17 cellular contexts compared by ENCODE assay signal in the genomic region with DNA sequence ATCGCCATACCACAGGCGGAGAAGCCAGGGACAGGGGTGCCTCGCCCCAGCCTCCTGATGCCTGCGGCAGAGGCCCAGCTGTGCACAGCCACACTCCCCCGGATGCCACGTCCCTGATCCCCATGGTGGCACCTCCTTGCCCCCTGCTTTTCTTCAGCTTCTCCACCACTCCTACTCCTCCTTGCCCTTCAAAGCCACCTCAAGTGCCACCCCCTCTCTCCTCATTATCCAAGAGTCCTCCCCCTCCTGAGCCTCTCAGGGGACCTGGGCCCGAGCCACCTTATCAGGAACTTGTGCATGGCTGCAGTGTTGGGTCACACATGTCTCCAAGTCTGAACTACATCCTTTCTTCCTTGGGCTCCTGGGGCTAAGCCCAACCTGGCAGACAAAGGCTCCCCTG. TPM values are rescaled to one million over a fixed set of nuclear protein-coding genes. Genes with fewer than 3 reads are reported as not detected.
DNase-seq lines count a peak whose midpoint lies in the region; ATAC-seq and TF ChIP-seq lines count a peak whose summit lies in the region.
"Had no signal": no experiment of that assay in that cellular context is flagged by ENCODE, and none has a peak within 500 bp of the region (broad histone marks: within the 10 kb centered on the region; RNA-seq: fewer than 3 reads in every experiment).

No MANE protein-coding gene starts in this region.

- H3K4me3 ChIP-seq in HEK293 (ENCODE audit: low read depth, low read length) (no peak overlapping the region), SK-N-MC (no peak overlapping the region), smooth muscle cell (no peak overlapping the region)
- H3K4me3 ChIP-seq: HAP-1 had no signal

- DNase-seq in SK-N-MC (ENCODE audit: low read depth, low spot score): no peak
- no peak for DNase-seq in smooth muscle cell (lab: John Stamatoyannopoulos, UW; ENCODE audit: unreplicated experiment)
- DNase-seq in AML-193 (lab: John Stamatoyannopoulos, UW): no peak
- no peak for DNase-seq in NCI-H510A (lab: John Stamatoyannopoulos, UW)
- DNase-seq: CD8-positive, alpha-beta T cell; DMS79 treated with DMSO at 0.1 percent for 48 hours; KG1; MV-4-11; NCI-H1417; NCI-H187; NCI-H2107; NCI-H510A treated with DMSO at 0.1 percent for 48 hours; NCI-H774 had no signal

- no peaks in the 10 kb centered on the region for H3K79me2 ChIP-seq in smooth muscle cell (ENCODE audit: low read depth)

- H3K4me1 ChIP-seq in HEK293 (ENCODE audit: control insufficient read depth, insufficient read depth, low read length) (no peaks in the 10 kb centered on the region; the same call in 1 of the 2 replicates), smooth muscle cell (ENCODE audit: low read depth) (peaks cover 8% of the 10 kb centered on the region)

- H3F3A ChIP-seq in smooth muscle cell (ENCODE audit: low read depth): peaks cover 4% of the 10 kb centered on the region

- no peaks in the 10 kb centered on the region for H3K9me3 Mint-ChIP-seq in nephron
- H3K9me3 Mint-ChIP-seq: CD8-positive, alpha-beta T cell had no signal

- no peak overlapping the region for H3K9ac ChIP-seq in SK-N-MC (ENCODE audit: insufficient read length)
- no peak overlapping the region for H3K9ac ChIP-seq in smooth muscle cell (ENCODE audit: low read depth)

- no peak for ATAC-seq in GM18505 (IDR thresholded peaks at IDR 0.05; ENCODE audit: unreplicated experiment)
- ATAC-seq: CD8-positive, alpha-beta T cell had no signal

- peak overlapping the region in 2 of 3 experiments; percentile 24 to 61 for H3K4me3 Mint-ChIP-seq in nephron
- H3K4me3 Mint-ChIP-seq: CD8-positive, alpha-beta T cell had no signal

- CTCF ChIA-PET in HEK293 (lab: Yijun Ruan, JAX): interaction anchor here (1.1 kb wide), 1 partner anchor 158 kb away, joined by 7 read pairs; no protein-coding TSS in a partner anchor

- no peak for TF ChIP-seq POLR2A in GM18505 (IDR thresholded peaks at IDR 0.05; ENCODE audit: borderline replicate concordance, extremely low read depth, insufficient read depth, insufficient read length)

- H3K9me3 ChIP-seq in HEK293 (ENCODE audit: control insufficient read depth, insufficient read depth, low read depth, low read length) (no peaks in the 10 kb centered on the region), SK-N-MC (ENCODE audit: low read depth, low read length) (no peaks in the 10 kb centered on the region), smooth muscle cell (replicated peaks; ENCODE audit: low read depth) (no peaks in the 10 kb centered on the region)
- H3K9me3 ChIP-seq: HAP-1 had no signal

- H4K20me1 ChIP-seq in smooth muscle cell (ENCODE audit: low read depth): no peaks in the 10 kb centered on the region

- H2AFZ ChIP-seq in smooth muscle cell (ENCODE audit: low read depth): no peak overlapping the region

- H3K36me3 Mint-ChIP-seq in nephron (ENCODE audit: low read depth): no peaks in the 10 kb centered on the region
- H3K36me3 Mint-ChIP-seq: CD8-positive, alpha-beta T cell had no signal

- H3K27ac Mint-ChIP-seq in nephron: peak overlapping the region in 2 of 3 experiments; percentile 45 to 48
- H3K27ac Mint-ChIP-seq: CD8-positive, alpha-beta T cell had no signal

- TF ChIP-seq CTCF in HEK293 (tag by site-specific recombination; IDR thresholded peaks at IDR 0.05) (no peak), nephron (IDR thresholded peaks at IDR 0.05; ENCODE audit: unreplicated experiment in 3 of 3) (no peak), smooth muscle cell (IDR thresholded peaks at IDR 0.05; ENCODE audit: borderline replicate concordance, insufficient read depth, poor library complexity, severe bottlenecking) (no peak)

- H3K4me1 Mint-ChIP-seq in nephron: peaks cover 35% of the 10 kb centered on the region

- peak overlapping the region; percentile 19 for H3K4me2 ChIP-seq in smooth muscle cell

- H3K27me3 Mint-ChIP-seq in nephron (ENCODE audit: low read depth): peaks cover 13% of the 10 kb centered on the region

- H3K27ac ChIP-seq in HEK293 (ENCODE audit: extremely low read depth, low read depth, low read length) (no peak overlapping the region), SK-N-MC (peak overlapping the region; percentile 35; the same call in 1 of the 2 replicates), smooth muscle cell (ENCODE audit: low read depth) (no peak overlapping the region)

- H3K36me3 ChIP-seq in HEK293 (ENCODE audit: control insufficient read depth in 2 of 2, insufficient read depth in 1 of 2, low read length in 2 of 2) (no peaks in the 10 kb centered on the region), SK-N-MC (ENCODE audit: insufficient read depth, low read length) (no peaks in the 10 kb centered on the region), smooth muscle cell (ENCODE audit: low read depth) (no peaks in the 10 kb centered on the region)
- H3K36me3 ChIP-seq: HAP-1 had no signal

- 79% methylated on average over 7 of the region's 7 CpGs for WGBS in smooth muscle cell (ENCODE audit: low lambda C conversion rate)

- POLR2A ChIA-PET in HEK293 (lab: Yijun Ruan, JAX): interaction anchor here (0.6 kb wide), 1 partner anchor 21 kb away, joined by 3 read pairs; no protein-coding TSS in a partner anchor

- no peaks in the 10 kb centered on the region for H3K27me3 ChIP-seq in smooth muscle cell (ENCODE audit: low read depth)

TF ChIP-seq in HEK293, 187 proteins besides CTCF, POLR2A, EP300 and RAD21:
- TF ChIP-seq ZNF362 (tag by site-specific recombination; IDR thresholded peaks at IDR 0.05): no peak
- peak; percentile 71 for TF ChIP-seq EGR2 (tag by site-specific recombination; IDR thresholded peaks at IDR 0.05; ENCODE audit: low read depth)
- peak; percentile 70 for TF ChIP-seq ZFHX2 (tag by site-specific recombination; conservative IDR thresholded peaks at IDR 0.05)
- TF ChIP-seq, protein P1, sequence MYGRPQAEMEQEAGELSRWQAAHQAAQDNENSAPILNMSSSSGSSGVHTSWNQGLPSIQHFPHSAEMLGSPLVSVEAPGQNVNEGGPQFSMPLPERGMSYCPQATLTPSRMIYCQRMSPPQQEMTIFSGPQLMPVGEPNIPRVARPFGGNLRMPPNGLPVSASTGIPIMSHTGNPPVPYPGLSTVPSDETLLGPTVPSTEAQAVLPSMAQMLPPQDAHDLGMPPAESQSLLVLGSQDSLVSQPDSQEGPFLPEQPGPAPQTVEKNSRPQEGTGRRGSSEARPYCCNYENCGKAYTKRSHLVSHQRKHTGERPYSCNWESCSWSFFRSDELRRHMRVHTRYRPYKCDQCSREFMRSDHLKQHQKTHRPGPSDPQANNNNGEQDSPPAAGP (tag by site-specific recombination; IDR thresholded peaks at IDR 0.05): no peak
- TF ChIP-seq, protein P2, sequence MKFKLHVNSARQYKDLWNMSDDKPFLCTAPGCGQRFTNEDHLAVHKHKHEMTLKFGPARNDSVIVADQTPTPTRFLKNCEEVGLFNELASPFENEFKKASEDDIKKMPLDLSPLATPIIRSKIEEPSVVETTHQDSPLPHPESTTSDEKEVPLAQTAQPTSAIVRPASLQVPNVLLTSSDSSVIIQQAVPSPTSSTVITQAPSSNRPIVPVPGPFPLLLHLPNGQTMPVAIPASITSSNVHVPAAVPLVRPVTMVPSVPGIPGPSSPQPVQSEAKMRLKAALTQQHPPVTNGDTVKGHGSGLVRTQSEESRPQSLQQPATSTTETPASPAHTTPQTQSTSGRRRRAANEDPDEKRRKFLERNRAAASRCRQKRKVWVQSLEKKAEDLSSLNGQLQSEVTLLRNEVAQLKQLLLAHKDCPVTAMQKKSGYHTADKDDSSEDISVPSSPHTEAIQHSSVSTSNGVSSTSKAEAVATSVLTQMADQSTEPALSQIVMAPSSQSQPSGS (tag by site-specific recombination; IDR thresholded peaks at IDR 0.05; ENCODE audit: low read depth): no peak

RNA-seq across cellular contexts. Expression of gene ACTG1, which starts 32.9 kb away (rescaled TPM):
- 6,157 and 6,793 TPM in 2 replicates for total RNA-seq in smooth muscle cell
- polyA plus RNA-seq in smooth muscle cell: 5,089 and 5,332 TPM in 2 replicates

RNA-seq across cellular contexts. Expression of gene FSCN2, which starts 48.5 kb away (rescaled TPM):
- total RNA-seq in smooth muscle cell: 0.63 and 2.2 TPM in 2 replicates
- polyA plus RNA-seq in smooth muscle cell: 0.56 and 0.72 TPM in 2 replicates
